25 cellular contexts compared by ENCODE assay signal in the genomic region with DNA sequence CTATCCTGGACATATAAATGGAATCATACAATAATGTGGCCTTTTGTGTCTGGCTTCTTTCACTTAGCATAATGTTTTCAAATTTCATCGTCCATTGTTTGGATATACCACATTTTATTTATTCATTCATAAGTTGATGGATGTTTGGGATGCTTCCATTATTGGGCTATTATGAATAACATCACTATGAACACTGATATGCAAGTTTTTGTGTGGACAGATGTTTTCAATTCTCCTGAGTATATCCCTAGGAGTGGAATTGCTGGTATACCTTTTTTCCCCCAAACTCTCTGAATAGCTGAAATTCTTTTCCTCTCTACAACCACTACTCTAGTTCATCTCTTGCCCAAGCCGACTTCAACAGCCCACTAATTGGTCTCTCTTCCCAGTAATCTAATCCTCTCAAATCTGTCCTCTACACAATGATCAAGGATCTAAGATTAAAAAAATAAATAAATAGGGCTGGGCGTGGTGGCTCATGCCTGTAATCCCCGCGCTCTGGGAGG.
"Had no signal": no experiment of that assay in that cellular context is flagged by ENCODE, and none has a peak within 500 bp of the region (broad histone marks: within the 10 kb centered on the region; RNA-seq: fewer than 3 reads in every experiment).

No MANE protein-coding gene starts in this region.

- H3K27ac ChIP-seq: KMS-11, SJSA1 had no signal

- H3K27me3 ChIP-seq: MG63, SJSA1 had no signal

- H3K4me3 ChIP-seq: MG63, SJSA1 had no signal

- H3K9me3 ChIP-seq: MG63, SJSA1 had no signal

- H3K9ac ChIP-seq: KMS-11 had no signal

- H3K4me2 ChIP-seq: KMS-11 had no signal

- H3K36me3 ChIP-seq: MG63 had no signal

- DNase-seq: activated CD4-positive, alpha-beta memory T cell treated with anti-CD3 and anti-CD28 coated beads for 36 hours; activated CD4-positive, alpha-beta T cell treated with anti-CD3 and anti-CD28 coated beads, Interleukin-2, amount 10 ng/mL, durations not matched to agents 7 days and 5 days; activated CD4-positive, CD25-positive, alpha-beta regulatory T cell; activated CD8-positive, alpha-beta memory T cell treated with anti-CD3 and anti-CD28 coated beads for 24 hours; activated effector memory CD4-positive, alpha-beta T cell treated with anti-CD3 and anti-CD28 coated beads, Interleukin-2, amount 50 U/mL, for 16 hours; activated naive CD4-positive, alpha-beta T cell treated with Interleukin-2 at 50 U/mL for 16 hours; activated T-cell treated with anti-CD3 and anti-CD28 coated beads, Interleukin-2, amount 50 U/mL, for 4 hours; amygdala; MG63; MV-4-11; NCI-H1092 treated with DMSO at 0.1 percent for 48 hours; NCI-H1417 treated with DMSO at 0.1 percent for 48 hours; NCI-H1694; NCI-H2029; NCI-H2107; NCI-H446; NCI-H526; NCI-H774; NK-92 treated with Interleukin-12 subunit alpha and Interleukin-12 subunit beta, amount 100 ng/mL, for 24 hours; OCI-M1; RPMI8226; T-helper 17 cell; T-helper 9 cell had no signal
